In genomic region chr10:6864142-6864541, GRCh38 we compare ENCODE assay signal across 28 cellular contexts.
"Had no signal": no experiment of that assay in that cellular context is flagged by ENCODE, and none has a peak within 500 bp of the region (broad histone marks: within the 10 kb centered on the region; RNA-seq: fewer than 3 reads in every experiment).

No MANE protein-coding gene starts in this region.

- H3K4me3 Mint-ChIP-seq: stimulated activated memory B cell treated with anti-CD40 and anti-IgM and Interleukin-4, amounts not matched to agents 10 μg/mL and 1 μg/mL and 100 μg/mL, for 72 hours; stimulated activated naive B cell treated with anti-CD40 and anti-IgM and Interleukin-4, amounts not matched to agents 10 μg/mL and 1 μg/mL and 100 μg/mL, for 72 hours; stimulated activated naive CD8-positive, alpha-beta T cell treated with anti-CD3 and anti-CD28 coated beads, Interleukin-15, amount 100 ng/mL, for 72 hours; type B pancreatic cell had no signal

- H3K27me3 ChIP-seq: stomach, testis, thyroid gland, tibial artery, tibial nerve, transverse colon, upper lobe of left lung, upper lobe of right lung, uterus, vagina had no signal

- FAIRE-seq: urothelium cell line had no signal

- H3K4me1 ChIP-seq: stomach, suprapubic skin, testis, thyroid gland, tibial artery, tibial nerve, transverse colon, upper lobe of left lung, upper lobe of right lung, uterus, vagina had no signal

- H3K9me3 ChIP-seq: stomach, suprapubic skin, testis, thoracic aorta, thyroid gland, tibial artery, tibial nerve, transverse colon, upper lobe of left lung, upper lobe of right lung, uterus, vagina had no signal

- H3K36me3 ChIP-seq: stomach, suprapubic skin, thoracic aorta, thyroid gland, tibial artery, tibial nerve, transverse colon, upper lobe of left lung, upper lobe of right lung, uterus, vagina had no signal

- H3K27ac Mint-ChIP-seq: stimulated activated memory B cell treated with anti-CD40 and anti-IgM and Interleukin-4, amounts not matched to agents 10 μg/mL and 1 μg/mL and 100 μg/mL, for 72 hours; stimulated activated naive B cell treated with anti-CD40 and anti-IgM and Interleukin-4, amounts not matched to agents 10 μg/mL and 1 μg/mL and 100 μg/mL, for 72 hours; stimulated activated naive CD8-positive, alpha-beta T cell treated with anti-CD3 and anti-CD28 coated beads, Interleukin-15, amount 100 ng/mL, for 72 hours; stimulated activated naive CD8-positive, alpha-beta T cell treated with anti-CD3 and anti-CD28 coated beads, Interleukin-15, Interleukin-2, amounts not matched to agents 100 ng/mL and 50 ng/mL, for 24 hours; type B pancreatic cell had no signal

- DNase-seq: stimulated activated CD4-positive, alpha-beta T cell treated with anti-CD3 and anti-CD28 coated beads, Interleukin-2, amount 100 ng/mL, for 48 hours; stimulated activated CD4-positive, alpha-beta T cell treated with anti-CD3 and anti-CD28 coated beads, Interleukin-4, amount 100 ng/mL, for 1 hour; stimulated activated CD4-positive, alpha-beta T cell treated with anti-CD3 and anti-CD28 coated beads, Interleukin-4, amount 100 ng/mL, for 24 hours; stimulated activated CD4-positive, alpha-beta T cell treated with anti-CD3 and anti-CD28 coated beads, Interleukin-4, amount 100 ng/mL, for 4 hours; stimulated activated CD8-positive, alpha-beta memory T cell treated with anti-CD3 and anti-CD28 coated beads, Interleukin-4, amount 100 ng/mL, for 48 hours; stimulated activated naive B cell treated with anti-CD40 and anti-IgM and Interleukin-4, amounts not matched to agents 10 μg/mL and 1 μg/mL and 100 μg/mL, for 72 hours; stimulated activated naive CD4-positive, alpha-beta T cell; stimulated activated naive CD4-positive, alpha-beta T cell treated with Interleukin-2 at 50 U/mL for 16 hours; stimulated activated naive CD8-positive, alpha-beta T cell treated with anti-CD3 and anti-CD28 coated beads, Interleukin-15, amount 100 ng/mL, for 72 hours; stimulated activated naive CD8-positive, alpha-beta T cell treated with anti-CD3 and anti-CD28 coated beads, Interleukin-15, Interleukin-2, amounts not matched to agents 100 U/mL and 50 U/mL, for 24 hours; stomach; substantia nigra; testis; thyroid gland; tibial artery; transverse colon; trophoblast cell; upper lobe of left lung; upper lobe of right lung; uterus had no signal

- H3K27ac ChIP-seq: stomach, suprapubic skin, testis, thoracic aorta, thyroid gland, tibial artery, tibial nerve, transverse colon, upper lobe of left lung, upper lobe of right lung, uterus, vagina had no signal

- H3K36me3 Mint-ChIP-seq: stimulated activated memory B cell treated with anti-CD40 and anti-IgM and Interleukin-4, amounts not matched to agents 10 μg/mL and 1 μg/mL and 100 μg/mL, for 72 hours; stimulated activated naive B cell treated with anti-CD40 and anti-IgM and Interleukin-4, amounts not matched to agents 10 μg/mL and 1 μg/mL and 100 μg/mL, for 72 hours; type B pancreatic cell had no signal

- H3K4me3 ChIP-seq: stomach, suprapubic skin, testis, thoracic aorta, thyroid gland, tibial artery, tibial nerve, transverse colon, upper lobe of left lung, upper lobe of right lung, uterus, vagina had no signal

- H3K4me1 Mint-ChIP-seq: stimulated activated memory B cell treated with anti-CD40 and anti-IgM and Interleukin-4, amounts not matched to agents 10 μg/mL and 1 μg/mL and 100 μg/mL, for 72 hours; stimulated activated naive CD8-positive, alpha-beta T cell treated with anti-CD3 and anti-CD28 coated beads, Interleukin-15, amount 100 ng/mL, for 72 hours had no signal

- H3K9me3 Mint-ChIP-seq: stimulated activated naive CD8-positive, alpha-beta T cell treated with anti-CD3 and anti-CD28 coated beads, Interleukin-15, amount 100 ng/mL, for 72 hours; type B pancreatic cell had no signal

- ATAC-seq: stimulated activated memory B cell treated with anti-CD40 and anti-IgM and Interleukin-4, amounts not matched to agents 10 μg/mL and 1 μg/mL and 100 μg/mL, for 72 hours; stimulated activated naive B cell treated with anti-CD40 and anti-IgM and Interleukin-4, amounts not matched to agents 10 μg/mL and 1 μg/mL and 100 μg/mL, for 72 hours; stimulated activated naive CD8-positive, alpha-beta T cell treated with anti-CD3 and anti-CD28 coated beads, Interleukin-15, amount 100 ng/mL, for 72 hours; upper lobe of right lung had no signal
